ENCODE assay signal across 21 cellular contexts in genomic region chr20:35301426-35301825, GRCh38. TPM values are rescaled to one million over a fixed set of nuclear protein-coding genes. Genes with fewer than 3 reads are reported as not detected.
A peak's percentile ranks its signal among the peaks of the same experiment; 100 is the strongest.
DNase-seq lines count a peak whose midpoint lies in the region; ATAC-seq and TF ChIP-seq lines count a peak whose summit lies in the region.
"Had no signal": no experiment of that assay in that cellular context is flagged by ENCODE, and none has a peak within 500 bp of the region (broad histone marks: within the 10 kb centered on the region; RNA-seq: fewer than 3 reads in every experiment).

No MANE protein-coding gene starts in this region.

- no peaks in the 10 kb centered on the region for H3K27me3 ChIP-seq in skeletal muscle satellite cell (ENCODE audit: control insufficient read depth, insufficient read depth, low read length)
- H3K27me3 ChIP-seq: BE2C had no signal

- H3K4me2 ChIP-seq in skeletal muscle satellite cell (ENCODE audit: low read length): peak overlapping the region; percentile 56
- H3K4me2 ChIP-seq: PC-9 had no signal

- H3K4me3 Mint-ChIP-seq in activated naive CD4-positive, alpha-beta T cell treated with anti-CD3 and anti-CD28 coated beads, Interleukin-2, amount 50 U/mL, for 24 hours: no peak overlapping the region
- no peak overlapping the region for H3K4me3 Mint-ChIP-seq in activated naive CD4-positive, alpha-beta T cell treated with anti-CD3 and anti-CD28 coated beads, Interleukin-2, amount 10 ng/mL, durations not matched to agents 7 days and 5 days
- no peak overlapping the region for H3K4me3 Mint-ChIP-seq in T-helper 17 cell
- H3K4me3 Mint-ChIP-seq: CD4-positive, CD25-positive, alpha-beta regulatory T cell had no signal

- no peak for TF ChIP-seq CTCF in fibroblast of mammary gland (conservative IDR thresholded peaks at IDR 0.05; ENCODE audit: control insufficient read depth, insufficient read depth, low read depth, low read length)

- H3K27me3 Mint-ChIP-seq in activated naive CD4-positive, alpha-beta T cell treated with anti-CD3 and anti-CD28 coated beads, Interleukin-2, amount 50 U/mL, for 24 hours: no peaks in the 10 kb centered on the region
- peaks cover 11% of the 10 kb centered on the region for H3K27me3 Mint-ChIP-seq in activated naive CD4-positive, alpha-beta T cell treated with anti-CD3 and anti-CD28 coated beads, Interleukin-2, amount 10 ng/mL, durations not matched to agents 7 days and 5 days
- peaks cover under 1% of the 10 kb centered on the region for H3K27me3 Mint-ChIP-seq in T-helper 17 cell
- H3K27me3 Mint-ChIP-seq: CD4-positive, CD25-positive, alpha-beta regulatory T cell had no signal

- peaks cover 26% of the 10 kb centered on the region for H3K4me1 Mint-ChIP-seq in activated naive CD4-positive, alpha-beta T cell treated with anti-CD3 and anti-CD28 coated beads, Interleukin-2, amount 50 U/mL, for 24 hours
- H3K4me1 Mint-ChIP-seq in activated naive CD4-positive, alpha-beta T cell treated with anti-CD3 and anti-CD28 coated beads, Interleukin-2, amount 10 ng/mL, durations not matched to agents 7 days and 5 days: peaks cover 20% of the 10 kb centered on the region
- H3K4me1 Mint-ChIP-seq in T-helper 17 cell: peaks cover 8% of the 10 kb centered on the region

- CTCF ChIA-PET in activated naive CD4-positive, alpha-beta T cell treated with anti-CD3 and anti-CD28 coated beads, Interleukin-2, amount 10 ng/mL, durations not matched to agents 7 days and 5 days (lab: Charles Lee): interaction anchor here (1.0 to 8.6 kb wide), 4 partner anchors 9 to 146 kb away, joined by 3 to 101 read pairs (median 7); partner anchors contain the start of gene GDF5

- H3K27ac Mint-ChIP-seq in activated naive CD4-positive, alpha-beta T cell treated with anti-CD3 and anti-CD28 coated beads, Interleukin-2, amount 50 U/mL, for 24 hours: peak overlapping the region; percentile 2
- no peak overlapping the region for H3K27ac Mint-ChIP-seq in activated naive CD4-positive, alpha-beta T cell treated with anti-CD3 and anti-CD28 coated beads, Interleukin-2, amount 10 ng/mL, durations not matched to agents 7 days and 5 days
- peak overlapping the region; percentile 45 for H3K27ac Mint-ChIP-seq in T-helper 17 cell
- H3K27ac Mint-ChIP-seq: CD4-positive, CD25-positive, alpha-beta regulatory T cell had no signal

- H3K36me3 Mint-ChIP-seq in activated naive CD4-positive, alpha-beta T cell treated with anti-CD3 and anti-CD28 coated beads, Interleukin-2, amount 50 U/mL, for 24 hours: peaks cover 2% of the 10 kb centered on the region
- H3K36me3 Mint-ChIP-seq in activated naive CD4-positive, alpha-beta T cell treated with anti-CD3 and anti-CD28 coated beads, Interleukin-2, amount 10 ng/mL, durations not matched to agents 7 days and 5 days: peaks cover 1% of the 10 kb centered on the region
- no peaks in the 10 kb centered on the region for H3K36me3 Mint-ChIP-seq in T-helper 17 cell (ENCODE audit: low read depth)

- ATAC-seq in T-helper 17 cell: no peak
- no peak for ATAC-seq in HG03457 (IDR thresholded peaks at IDR 0.05; ENCODE audit: unreplicated experiment)
- ATAC-seq: GM12878, K562 had no signal

- DNase-seq in activated naive CD4-positive, alpha-beta T cell treated with anti-CD3 and anti-CD28 coated beads, Interleukin-2, amount 10 ng/mL, durations not matched to agents 7 days and 5 days: no peak
- DNase-seq in T-helper 17 cell (no peak), fibroblast of mammary gland (ENCODE audit: low read depth) (peak; percentile 34), NCI-H2227 treated with DMSO at 0.1 percent for 48 hours (lab: John Stamatoyannopoulos, UW) (no peak), NCI-H187 (lab: John Stamatoyannopoulos, UW) (no peak)
- DNase-seq: 8988T; BE2C; CD4-positive, CD25-positive, alpha-beta regulatory T cell; GM23248; HCEC 1CT; MV-4-11; NCI-H187 treated with DMSO at 0.1 percent for 48 hours; NCI-H345; NCI-H524 treated with DMSO at 0.1 percent for 48 hours; PC-9; SJCRH30 had no signal

- H3K9me3 ChIP-seq in T-helper 17 cell (ENCODE audit: control insufficient read depth, low read length, poor library complexity, severe bottlenecking) (no peaks in the 10 kb centered on the region), skeletal muscle satellite cell (replicated peaks; ENCODE audit: low read length) (no peaks in the 10 kb centered on the region)
- H3K9me3 ChIP-seq: BE2C, SJCRH30 had no signal

- peaks cover 63% of the 10 kb centered on the region for H3K4me1 ChIP-seq in skeletal muscle satellite cell (ENCODE audit: control insufficient read depth, insufficient read depth, low read length)
- H3K4me1 ChIP-seq: BE2C had no signal

- peak overlapping the region; percentile 50 for H3K9ac ChIP-seq in skeletal muscle satellite cell (ENCODE audit: low read depth, low read length)
- H3K9ac ChIP-seq: GM23248 had no signal

- no peak overlapping the region for H3K4me3 ChIP-seq in fibroblast of mammary gland (ENCODE audit: control insufficient read depth, low read depth, low read length)
- H3K4me3 ChIP-seq in skeletal muscle satellite cell (ENCODE audit: low read length): peak overlapping the region; percentile 17
- H3K4me3 ChIP-seq: GM12878, GM23248, K562, PC-9, SJCRH30 had no signal

- no peaks in the 10 kb centered on the region for H3K36me3 ChIP-seq in skeletal muscle satellite cell (ENCODE audit: insufficient read depth, low read length)
- H3K36me3 ChIP-seq: SJCRH30 had no signal

- H3K9me3 Mint-ChIP-seq in activated naive CD4-positive, alpha-beta T cell treated with anti-CD3 and anti-CD28 coated beads, Interleukin-2, amount 50 U/mL, for 24 hours: no peaks in the 10 kb centered on the region
- no peaks in the 10 kb centered on the region for H3K9me3 Mint-ChIP-seq in activated naive CD4-positive, alpha-beta T cell treated with anti-CD3 and anti-CD28 coated beads, Interleukin-2, amount 10 ng/mL, durations not matched to agents 7 days and 5 days

RNA-seq across cellular contexts. Expression of gene FAM83C, which starts 9.2 kb away (rescaled TPM):
- total RNA-seq in T-helper 17 cell: not detected
- not detected in 2 replicates for total RNA-seq in skeletal muscle satellite cell (2012; rRNA removed)
- total RNA-seq: CD4-positive, CD25-positive, alpha-beta regulatory T cell; GM12878; GM23248; K562; PC-9; SJCRH30 had no signal

RNA-seq across cellular contexts. Expression of gene EIF6, which starts 16.9 kb away (rescaled TPM):
- total RNA-seq in T-helper 17 cell: 10 to 100 TPM; 39.4 to 43.6 TPM
- total RNA-seq in skeletal muscle satellite cell (2012; rRNA removed): 206 and 237 TPM in 2 replicates

RNA-seq across cellular contexts. Expression of gene MMP24OS, which starts 23.5 kb away (rescaled TPM):
- total RNA-seq in T-helper 17 cell: 10 to 100 TPM; 60.8 to 64.4 TPM
- total RNA-seq in skeletal muscle satellite cell (2012; rRNA removed): 8.4 and 12.0 TPM in 2 replicates
